ENCODE assay signal across 15 cellular contexts in genomic region chr20:8646026-8646425, GRCh38.
DNase-seq lines count a peak whose midpoint lies in the region; ATAC-seq and TF ChIP-seq lines count a peak whose summit lies in the region.
"Had no signal": no experiment of that assay in that cellular context is flagged by ENCODE, and none has a peak within 500 bp of the region (broad histone marks: within the 10 kb centered on the region; RNA-seq: fewer than 3 reads in every experiment).

No MANE protein-coding gene starts in this region.

- H3K4me3 ChIP-seq in AG10803 (ENCODE audit: low read length): no peak overlapping the region
- no peak overlapping the region for H3K4me3 ChIP-seq in cardiac fibroblast (replicated peaks in 1 of 2; ENCODE audit: low read depth in 2 of 2, low read length in 2 of 2)
- H3K4me3 ChIP-seq in neuronal stem cell (ENCODE audit: low read length in 2 of 2): no peak overlapping the region
- H3K4me3 ChIP-seq: BLaER1, pancreas had no signal

- H3K27me3 ChIP-seq in neuronal stem cell (ENCODE audit: control insufficient read depth in 3 of 3, insufficient read depth in 3 of 3, low read depth in 1 of 3, low read length in 3 of 3): no peaks in the 10 kb centered on the region
- H3K27me3 ChIP-seq: BLaER1, pancreas had no signal

- no peak for ATAC-seq in GM18520 (IDR thresholded peaks at IDR 0.05; ENCODE audit: unreplicated experiment)
- no peak for ATAC-seq in activated CD8-positive, alpha-beta T cell treated with anti-CD3 and anti-CD28 coated beads for 36 hours
- ATAC-seq: activated naive CD8-positive, alpha-beta T cell treated with anti-CD3 and anti-CD28 coated beads, Interleukin-2, amount 50 U/mL, for 24 hours; pancreas; stimulated activated naive B cell treated with anti-CD40 and anti-IgM and Interleukin-4, amounts not matched to agents 10 μg/mL and 1 μg/mL and 100 μg/mL, for 72 hours had no signal

- DNase-seq in AG10803 (ENCODE audit: low read depth): peak; percentile 94
- DNase-seq in M059J (ENCODE audit: low read depth): peak; percentile 10
- DNase-seq in cardiac fibroblast (ENCODE audit: low read depth in 2 of 2): peak; percentile 63 to 72
- DNase-seq in kidney tubule cell (ENCODE audit: low spot score): peak; percentile 13
- DNase-seq in neuronal stem cell (ENCODE audit: low spot score): no peak
- no peak for DNase-seq in GOT3 (lab: John Stamatoyannopoulos, UW)
- no peak for DNase-seq in activated CD8-positive, alpha-beta T cell treated with anti-CD3 and anti-CD28 coated beads for 36 hours
- DNase-seq: activated CD8-positive, alpha-beta memory T cell treated with anti-CD3 and anti-CD28 coated beads, Interleukin-2, amount 50 U/mL, for 4 hours; activated naive CD8-positive, alpha-beta T cell treated with anti-CD3 and anti-CD28 coated beads, Interleukin-2, amount 50 U/mL, for 24 hours; pancreas; stimulated activated CD4-positive, alpha-beta T cell treated with anti-CD3 and anti-CD28 coated beads, Interleukin-2, amount 100 ng/mL, for 24 hours; stimulated activated naive B cell treated with anti-CD40 and anti-IgM and Interleukin-4, amounts not matched to agents 10 μg/mL and 1 μg/mL and 100 μg/mL, for 72 hours had no signal

- no peak overlapping the region for H2BK5ac ChIP-seq in neuronal stem cell (ENCODE audit: low read length)

- H3K27me3 Mint-ChIP-seq in activated CD8-positive, alpha-beta T cell treated with anti-CD3 and anti-CD28 coated beads for 36 hours: no peaks in the 10 kb centered on the region
- H3K27me3 Mint-ChIP-seq: activated naive CD8-positive, alpha-beta T cell treated with anti-CD3 and anti-CD28 coated beads, Interleukin-2, amount 50 U/mL, for 24 hours; stimulated activated naive B cell treated with anti-CD40 and anti-IgM and Interleukin-4, amounts not matched to agents 10 μg/mL and 1 μg/mL and 100 μg/mL, for 72 hours had no signal

- no peak overlapping the region for H3K23ac ChIP-seq in neuronal stem cell (ENCODE audit: low read depth, low read length, poor library complexity)

- no peak overlapping the region for H3K14ac ChIP-seq in neuronal stem cell (ENCODE audit: low read length)

- POLR2A ChIA-PET in activated CD8-positive, alpha-beta T cell treated with anti-CD3 and anti-CD28 coated beads for 36 hours (lab: Charles Lee): no interaction called here

- H3K79me1 ChIP-seq in neuronal stem cell (ENCODE audit: low read depth, low read length): no peaks in the 10 kb centered on the region

- H3K36me3 ChIP-seq in neuronal stem cell (replicated peaks in 1 of 2; ENCODE audit: control insufficient read depth in 2 of 2, insufficient read depth in 2 of 2, low read length in 2 of 2): peaks cover 4 to 17% of the 10 kb centered on the region in 2 donors
- H3K36me3 ChIP-seq: pancreas had no signal

- no peaks in the 10 kb centered on the region for H3K4me1 ChIP-seq in neuronal stem cell (ENCODE audit: control insufficient read depth in 2 of 2, insufficient read depth in 1 of 2, low read depth in 1 of 2, low read length in 2 of 2)
- H3K4me1 ChIP-seq: pancreas had no signal

- intact Hi-C loops in activated CD8-positive, alpha-beta T cell treated with anti-CD3 and anti-CD28 coated beads for 36 hours (cut with micrococcal nuclease): no loop called here

- peaks cover 2 to 9% of the 10 kb centered on the region in 2 donors for H3K9me3 ChIP-seq in neuronal stem cell (replicated peaks in 1 of 2; ENCODE audit: control insufficient read depth in 2 of 2, insufficient read depth in 1 of 2, low read depth in 1 of 2, low read length in 2 of 2)
- H3K9me3 ChIP-seq: BLaER1, pancreas had no signal

- H3K9me3 Mint-ChIP-seq in activated CD8-positive, alpha-beta T cell treated with anti-CD3 and anti-CD28 coated beads for 36 hours: no peaks in the 10 kb centered on the region
- H3K9me3 Mint-ChIP-seq: activated naive CD8-positive, alpha-beta T cell treated with anti-CD3 and anti-CD28 coated beads, Interleukin-2, amount 50 U/mL, for 24 hours had no signal

- H2BK15ac ChIP-seq in neuronal stem cell (ENCODE audit: low read length): no peak overlapping the region

- no peak overlapping the region for H3K27ac ChIP-seq in neuronal stem cell (replicated peaks; ENCODE audit: low read length)
- H3K27ac ChIP-seq: BLaER1, pancreas had no signal

- H2BK120ac ChIP-seq in neuronal stem cell (ENCODE audit: low read depth, low read length): no peak overlapping the region

- peaks cover 4% of the 10 kb centered on the region for H3K4me1 Mint-ChIP-seq in activated CD8-positive, alpha-beta T cell treated with anti-CD3 and anti-CD28 coated beads for 36 hours (ENCODE audit: low read depth)
- H3K4me1 Mint-ChIP-seq: activated naive CD8-positive, alpha-beta T cell treated with anti-CD3 and anti-CD28 coated beads, Interleukin-2, amount 50 U/mL, for 24 hours; memory B cell; stimulated activated naive B cell treated with anti-CD40 and anti-IgM and Interleukin-4, amounts not matched to agents 10 μg/mL and 1 μg/mL and 100 μg/mL, for 72 hours had no signal

- no peak overlapping the region for H3K18ac ChIP-seq in neuronal stem cell (ENCODE audit: low read length)

- TF ChIP-seq CTCF in AG10803 (conservative IDR thresholded peaks at IDR 0.05; ENCODE audit: low read length): no peak
- TF ChIP-seq CTCF in cardiac fibroblast (IDR thresholded peaks at IDR 0.05; ENCODE audit: low read depth, low read length): no peak
- no peak for TF ChIP-seq CTCF in activated CD8-positive, alpha-beta T cell treated with anti-CD3 and anti-CD28 coated beads for 36 hours (IDR thresholded peaks at IDR 0.05)

- H3K36me3 Mint-ChIP-seq in activated CD8-positive, alpha-beta T cell treated with anti-CD3 and anti-CD28 coated beads for 36 hours (ENCODE audit: low read depth): no peaks in the 10 kb centered on the region
- H3K36me3 Mint-ChIP-seq: memory B cell had no signal

- H3K9ac ChIP-seq in neuronal stem cell (ENCODE audit: low read depth, low read length, poor library complexity): no peak overlapping the region
- H3K9ac ChIP-seq: BLaER1 had no signal

- H3K27ac Mint-ChIP-seq in activated CD8-positive, alpha-beta T cell treated with anti-CD3 and anti-CD28 coated beads for 36 hours: no peak overlapping the region
- H3K27ac Mint-ChIP-seq: activated naive CD8-positive, alpha-beta T cell treated with anti-CD3 and anti-CD28 coated beads, Interleukin-2, amount 50 U/mL, for 24 hours; memory B cell; stimulated activated naive B cell treated with anti-CD40 and anti-IgM and Interleukin-4, amounts not matched to agents 10 μg/mL and 1 μg/mL and 100 μg/mL, for 72 hours had no signal

- H3K4ac ChIP-seq in neuronal stem cell (ENCODE audit: low read length): no peak overlapping the region

- no peak overlapping the region for H2AFZ ChIP-seq in neuronal stem cell (ENCODE audit: low read length)

- no peak overlapping the region for H4K91ac ChIP-seq in neuronal stem cell (ENCODE audit: low read depth, low read length, poor library complexity)

- no peak overlapping the region for H2BK12ac ChIP-seq in neuronal stem cell (ENCODE audit: low read length)

- WGBS in neuronal stem cell (ENCODE audit: extremely low coverage in 2 of 2, insufficient read length in 2 of 2, insufficient replicate concordance in 1 of 2), 2 donors: no CpG with 5 or more reads among the region's 4 CpGs

- no peak overlapping the region for H3K4me3 Mint-ChIP-seq in activated CD8-positive, alpha-beta T cell treated with anti-CD3 and anti-CD28 coated beads for 36 hours
- H3K4me3 Mint-ChIP-seq: activated naive CD8-positive, alpha-beta T cell treated with anti-CD3 and anti-CD28 coated beads, Interleukin-2, amount 50 U/mL, for 24 hours; memory B cell; stimulated activated naive B cell treated with anti-CD40 and anti-IgM and Interleukin-4, amounts not matched to agents 10 μg/mL and 1 μg/mL and 100 μg/mL, for 72 hours had no signal

- no peak overlapping the region for H3K4me2 ChIP-seq in neuronal stem cell (ENCODE audit: insufficient read depth, low read length, poor library complexity, severe bottlenecking)
- H3K4me2 ChIP-seq: BLaER1 had no signal

- CTCF ChIA-PET in activated CD8-positive, alpha-beta T cell treated with anti-CD3 and anti-CD28 coated beads for 36 hours (lab: Charles Lee): interaction anchor here (0.9 kb wide), 1 partner anchor 75 kb away, joined by 3 read pairs; no protein-coding TSS in a partner anchor

- H2AK5ac ChIP-seq in neuronal stem cell (ENCODE audit: low read depth, low read length): no peak overlapping the region

- H4K8ac ChIP-seq in neuronal stem cell (ENCODE audit: low read depth, low read length): no peak overlapping the region

Comparison
In these comparisons a context has a peak if more than half of its experiments do, and no peak if none do; other contexts are left out.
1. DNase-seq: peak in AG10803 (single experiment), M059J (single experiment), cardiac fibroblast (2 of 2) and kidney tubule cell (single experiment); none in neuronal stem cell (single experiment), GOT3 (single experiment) and activated CD8-positive, alpha-beta T cell treated with anti-CD3 and anti-CD28 coated beads for 36 hours (single experiment).